Comparison of ENCODE assay signal across 24 cellular contexts in genomic region chr6:67880939-67881705, GRCh38.
DNase-seq lines count a peak whose midpoint lies in the region; ATAC-seq, FAIRE-seq and TF ChIP-seq lines count a peak whose summit lies in the region.
"Had no signal": no experiment of that assay in that cellular context is flagged by ENCODE, and none has a peak within 500 bp of the region (broad histone marks: within the 10 kb centered on the region; RNA-seq: fewer than 3 reads in every experiment).

No MANE protein-coding gene starts in this region.

- H2BK120ac ChIP-seq in mesenchymal stem cell (ENCODE audit: low read depth, low read length), result peak overlapping the region; percentile 11

- H4K20me1 ChIP-seq in K562 (replicated peaks; ENCODE audit: control insufficient read depth, insufficient read depth, low read length), result peaks cover 10% of the 10 kb centered on the region

- no peaks in the 10 kb centered on the region for H3K4me1 Mint-ChIP-seq in Calu3 (ENCODE audit: low read depth, unreplicated experiment)
- H3K4me1 Mint-ChIP-seq: CD4-positive, alpha-beta memory T cell had no signal

- no peak overlapping the region for H3K14ac ChIP-seq in mesenchymal stem cell (ENCODE audit: low read length in 2 of 2)

- H3K9ac ChIP-seq in K562 (ENCODE audit: insufficient read depth in 1 of 2, low read depth in 2 of 2, low read length in 2 of 2) (peak overlapping the region in 1 of 2 experiments; percentile 100; a peak in 2 of 4 replicates), mesenchymal stem cell (ENCODE audit: low read length) (no peak overlapping the region)
- H3K9ac ChIP-seq: SK-N-SH had no signal

- H2AFZ ChIP-seq in K562 (ENCODE audit: low read depth, low read length) (no peak overlapping the region), mesenchymal stem cell (ENCODE audit: low read depth, low read length) (no peak overlapping the region)

- peak; percentile 69 for FAIRE-seq in K562 (lab: Jason Lieb, UNC)
- FAIRE-seq: kidney had no signal

- H3K9me3 ChIP-seq in SJSA1 (replicated peaks), result no peaks in the 10 kb centered on the region; the same call in 1 of the 2 replicates
- peaks cover 1% of the 10 kb centered on the region; the same call in 1 of the 2 replicates for H3K9me3 ChIP-seq in K562 (replicated peaks; ENCODE audit: control insufficient read depth, insufficient read depth, low read depth, low read length)
- H3K9me3 ChIP-seq in mesenchymal stem cell (ENCODE audit: control insufficient read depth, low read length), result peaks cover 28% of the 10 kb centered on the region
- H3K9me3 ChIP-seq: SK-N-SH had no signal

- H2BK5ac ChIP-seq in mesenchymal stem cell (ENCODE audit: low read depth, low read length, poor library complexity, severe bottlenecking), result no peak overlapping the region

- H3K9me3 Mint-ChIP-seq in Calu3 (ENCODE audit: low read depth, unreplicated experiment), result no peaks in the 10 kb centered on the region

- H3K4ac ChIP-seq in mesenchymal stem cell (ENCODE audit: low read depth in 1 of 2, low read length in 2 of 2), result no peak overlapping the region

- CTCF ChIA-PET in K562 (lab: Yijun Ruan, JAX; ENCODE audit: low intra/inter-chr PET ratio), result no interaction called here
- CTCF ChIA-PET in Calu3 (lab: Charles Lee), result no interaction called here

- no peak; a peak in 1 of 4 replicates for TF ChIP-seq RAD21 in K562 (CRISPR knock-in tag; conservative IDR thresholded peaks at IDR 0.05 in 1 of 2, IDR thresholded peaks at IDR 0.05 in 1 of 2)

- no peak overlapping the region for H4K8ac ChIP-seq in mesenchymal stem cell (ENCODE audit: low read length)

- no TSS peak for BruUV-seq in K562 (replicated peaks; lab: Mats Ljungman, UMichigan)
- no TSS peak for BruUV-seq in Calu3 (replicated peaks; lab: Mats Ljungman, UMichigan)

- H2AK5ac ChIP-seq in mesenchymal stem cell (ENCODE audit: low read length, severe bottlenecking), result no peak overlapping the region

- TF ChIP-seq CTCF in K562 (IDR thresholded peaks at IDR 0.05 in 2 of 3, conservative IDR thresholded peaks at IDR 0.05 in 1 of 3; ENCODE audit: insufficient read depth in 2 of 3, low read depth in 1 of 3, low read length in 3 of 3) (no peak), Calu3 (IDR thresholded peaks at IDR 0.05; ENCODE audit: unreplicated experiment) (no peak)

- H3K4me3 ChIP-seq in SJSA1 (no peak overlapping the region), K562 (peak overlapping the region; percentile 93), mesenchymal stem cell (ENCODE audit: insufficient read depth in 1 of 2, low read depth in 1 of 2, low read length in 2 of 2) (no peak overlapping the region)
- H3K4me3 ChIP-seq: gastroesophageal sphincter, lung had no signal

- H3K36me3 Mint-ChIP-seq in Calu3 (ENCODE audit: insufficient read depth, unreplicated experiment), result no peaks in the 10 kb centered on the region
- H3K36me3 Mint-ChIP-seq: CD4-positive, alpha-beta memory T cell had no signal

- intact Hi-C loops in K562 (cut with micrococcal nuclease) (no loop called here), Calu3 (cut with micrococcal nuclease; ENCODE audit: unreplicated experiment) (no loop called here)

- in situ Hi-C loops in K562 (cut with MboI), result loop anchor here (10.0 kb wide), 1 partner anchor 344 kb away; no protein-coding TSS in a partner anchor

- H3K27me3 Mint-ChIP-seq in Calu3 (ENCODE audit: unreplicated experiment), result no peaks in the 10 kb centered on the region
- H3K27me3 Mint-ChIP-seq: CD4-positive, alpha-beta memory T cell had no signal

- 23% methylated on average over 15 of the region's 16 CpGs for WGBS in K562 (ENCODE audit: insufficient coverage, low coverage, missing lambda C conversion rate)
- WGBS in mesenchymal stem cell, result 52% methylated on average over 16 of the region's 16 CpGs

- H3K4me2 ChIP-seq in K562 (ENCODE audit: insufficient read depth, low read length), result peak overlapping the region; percentile 98
- H3K4me2 ChIP-seq in mesenchymal stem cell (ENCODE audit: low read length, poor library complexity, severe bottlenecking), result no peak overlapping the region
- H3K4me2 ChIP-seq: SK-N-SH had no signal

- no peak overlapping the region for H3K23ac ChIP-seq in mesenchymal stem cell (ENCODE audit: low read length in 2 of 2)

- POLR2A ChIA-PET in K562 (lab: Yijun Ruan, JAX), result interaction anchor here (0.5 to 1.6 kb wide), 12 partner anchors 12 to 1135 kb away, joined by 3 to 5 read pairs (median 3); no protein-coding TSS in a partner anchor

- H3K4me1 ChIP-seq in SJSA1 (replicated peaks), result no peaks in the 10 kb centered on the region
- H3K4me1 ChIP-seq in K562 (replicated peaks in 1 of 2; ENCODE audit: control insufficient read depth in 2 of 2, insufficient read depth in 2 of 2, low read length in 2 of 2), result peaks cover 10 to 19% of the 10 kb centered on the region in 2 experiments
- H3K4me1 ChIP-seq in mesenchymal stem cell (ENCODE audit: control insufficient read depth, insufficient read depth, low read depth, low read length), result peaks cover 2% of the 10 kb centered on the region
- H3K4me1 ChIP-seq: gastroesophageal sphincter had no signal

- H3K9me1 ChIP-seq in K562 (ENCODE audit: control insufficient read depth, insufficient read depth, low read length), result no peaks in the 10 kb centered on the region

- H3K27ac ChIP-seq in SJSA1, result peak overlapping the region; percentile 60
- H3K27ac ChIP-seq in K562 (ENCODE audit: extremely low read depth, low read depth, low read length), result peak overlapping the region; percentile 98
- H3K27ac ChIP-seq in mesenchymal stem cell (ENCODE audit: low read length, poor library complexity, severe bottlenecking), result no peak overlapping the region
- H3K27ac ChIP-seq: epithelial cell of prostate, gastroesophageal sphincter, RWPE1 had no signal

- no peaks in the 10 kb centered on the region for H3K79me1 ChIP-seq in mesenchymal stem cell (replicated peaks; ENCODE audit: low read length, poor library complexity, severe bottlenecking)

- H3K18ac ChIP-seq in mesenchymal stem cell (ENCODE audit: low read depth in 1 of 2, low read length in 2 of 2), result peak overlapping the region; percentile 0 to 77

- H2BK15ac ChIP-seq in mesenchymal stem cell (ENCODE audit: low read depth, poor library complexity, severe bottlenecking), result no peak overlapping the region

- peaks cover 67% of the 10 kb centered on the region for H3K79me2 ChIP-seq in K562 (ENCODE audit: control insufficient read depth, insufficient read depth, low read length)

- TF ChIP-seq EP300 in K562 (IDR thresholded peaks at IDR 0.05; ENCODE audit: low read length), result peak; percentile 86

- no peak overlapping the region for H3K27ac Mint-ChIP-seq in Calu3 (ENCODE audit: unreplicated experiment)
- H3K27ac Mint-ChIP-seq: activated naive CD4-positive, alpha-beta T cell treated with anti-CD3 and anti-CD28 coated beads for 36 hours; CD4-positive, alpha-beta memory T cell; T-helper 2 cell treated with Interferon-gamma antibody and Interleukin-4, amounts not matched to agents 5 μg/mL and 100 μg/mL, for 36 hours had no signal

- H3K4me3 Mint-ChIP-seq in Calu3 (ENCODE audit: low read depth, unreplicated experiment), result no peak overlapping the region
- H3K4me3 Mint-ChIP-seq: activated naive CD4-positive, alpha-beta T cell treated with anti-CD3 and anti-CD28 coated beads for 36 hours; CD4-positive, alpha-beta memory T cell; T-helper 2 cell treated with Interferon-gamma antibody and Interleukin-4, amounts not matched to agents 5 μg/mL and 100 μg/mL, for 36 hours had no signal

- H3K27me3 ChIP-seq in SJSA1 (replicated peaks) (no peaks in the 10 kb centered on the region), K562 (ENCODE audit: control insufficient read depth in 2 of 2, insufficient read depth in 2 of 2, low read length in 2 of 2) (no peaks in the 10 kb centered on the region), mesenchymal stem cell (ENCODE audit: control insufficient read depth in 1 of 2, insufficient read depth in 1 of 2, low read length in 2 of 2) (no peaks in the 10 kb centered on the region)
- H3K27me3 ChIP-seq: gastroesophageal sphincter had no signal

- H3K36me3 ChIP-seq in SJSA1 (no peaks in the 10 kb centered on the region), K562 (ENCODE audit: control insufficient read depth, insufficient read depth, low read length) (peaks cover 53% of the 10 kb centered on the region), mesenchymal stem cell (ENCODE audit: control insufficient read depth in 1 of 2, insufficient read depth in 2 of 2, low read depth in 1 of 2, low read length in 2 of 2) (no peaks in the 10 kb centered on the region)
- H3K36me3 ChIP-seq: gastroesophageal sphincter had no signal

- DNase-seq in HK-2 (ENCODE audit: unreplicated experiment) (peak; percentile 55), SJSA1 (ENCODE audit: low read depth in 1 of 2, low spot score in 2 of 2) (peak in 1 of 2 experiments; percentile 0), K562 (ENCODE audit: extremely low read depth in 1 of 4, low spot score in 3 of 4) (peak in 2 of 4 experiments; percentile 22 to 81), mesenchymal stem cell (peak; percentile 84), UCSD-AML1 (lab: John Stamatoyannopoulos, UW; ENCODE audit: unreplicated experiment) (no peak), NCI-H345 treated with DMSO at 0.1 percent for 48 hours (lab: John Stamatoyannopoulos, UW; ENCODE audit: unreplicated experiment) (no peak), Calu3 (no peak), NOMO-1 (lab: John Stamatoyannopoulos, UW; ENCODE audit: unreplicated experiment in 2 of 2) (no peak)
- DNase-seq: activated naive CD4-positive, alpha-beta T cell treated with anti-CD3 and anti-CD28 coated beads for 36 hours; activated T-cell treated with anti-CD3 and anti-CD28 coated beads, Interleukin-2, amount 50 U/mL, for 48 hours; anterior cingulate cortex; CD4-positive, alpha-beta memory T cell; kidney; NCI-H146; NCI-H524 treated with DMSO at 0.1 percent for 48 hours; nucleus accumbens; SK-N-SH; stimulated activated CD4-positive, alpha-beta T cell treated with anti-CD3 and anti-CD28 coated beads, Interleukin-4, amount 100 ng/mL, for 24 hours; stimulated activated naive CD8-positive, alpha-beta T cell treated with anti-CD3 and anti-CD28 coated beads, Interleukin-15, Interleukin-2, amounts not matched to agents 100 U/mL and 50 U/mL, for 24 hours had no signal

- TF ChIP-seq POLR2A in K562 (conservative IDR thresholded peaks at IDR 0.05), result peak; percentile 88

- ATAC-seq in K562, result peak; percentile 27
- ATAC-seq: gastroesophageal sphincter; stimulated activated naive CD8-positive, alpha-beta T cell treated with anti-CD3 and anti-CD28 coated beads, Interleukin-15, Interleukin-2, amounts not matched to agents 100 U/mL and 50 U/mL, for 24 hours had no signal

- peak overlapping the region in 1 of 2 experiments; percentile 69 for H2BK12ac ChIP-seq in mesenchymal stem cell (ENCODE audit: low read length in 2 of 2)

- H4K91ac ChIP-seq in mesenchymal stem cell (ENCODE audit: low read length), result no peak overlapping the region

TF ChIP-seq in K562, 482 proteins besides CTCF, POLR2A, EP300 and RAD21 (continues in another document):
- TF ChIP-seq MEF2A (IDR thresholded peaks at IDR 0.05; ENCODE audit: control insufficient read depth, low read depth, low read length) (no peak), ZNF316 (IDR thresholded peaks at IDR 0.05) (peak; percentile 19; the same call in 1 of the 2 replicates), SMARCA4 (IDR thresholded peaks at IDR 0.05) (peak; percentile 49; the same call in 1 of the 2 replicates), ZNF354B (CRISPR knock-in tag; IDR thresholded peaks at IDR 0.05) (peak; percentile 33; the same call in 1 of the 2 replicates), CC2D1A (IDR thresholded peaks at IDR 0.05) (0 out of 2 replicates have a peak, but pooled peaks have one; percentile 11), ZNF764 (CRISPR knock-in tag; IDR thresholded peaks at IDR 0.05; ENCODE audit: low read depth) (no peak)

Comparison
In these comparisons a context has a peak if more than half of its experiments do, and no peak if none do; other contexts are left out.
1. DNase-seq: peak in HK-2 (single experiment) and mesenchymal stem cell (single experiment); none in UCSD-AML1 (single experiment), NCI-H345 treated with DMSO at 0.1 percent for 48 hours (single experiment), Calu3 (single experiment) and NOMO-1 (0 of 2).